8 cellular contexts compared by ENCODE assay signal in the genomic region with DNA sequence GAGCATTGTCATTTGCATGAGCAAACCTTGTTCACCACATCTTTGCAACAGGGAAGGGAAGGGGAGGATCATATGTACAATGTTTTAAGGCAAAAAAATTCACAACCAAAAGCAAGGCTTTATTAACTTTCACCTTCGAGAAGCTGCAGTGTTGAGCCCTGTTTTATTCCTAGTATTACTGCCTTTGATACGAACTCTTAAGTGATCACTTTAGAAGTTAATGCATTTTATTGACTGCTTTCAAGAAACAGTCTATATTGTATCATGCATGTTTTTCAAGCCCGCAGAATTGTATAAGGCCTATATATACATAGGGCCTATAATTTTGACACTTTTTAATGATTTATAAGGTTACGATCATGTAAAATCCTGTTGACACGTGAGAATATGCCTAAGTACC.
"Had no signal": no experiment of that assay in that cellular context is flagged by ENCODE, and none has a peak within 500 bp of the region (broad histone marks: within the 10 kb centered on the region; RNA-seq: fewer than 3 reads in every experiment).

No MANE protein-coding gene starts in this region.

- DNase-seq: GDM1, GF-D8 had no signal

- FAIRE-seq: G401.6, GM12878, GM12891, GM12892, GM18507, GM19239 had no signal

- ATAC-seq: GM12878 had no signal

- H3K4me3 ChIP-seq: GM12878 had no signal
